ENCODE assay signal across 19 cellular contexts in genomic region chr14:66281036-66281776, GRCh38.
DNase-seq lines count a peak whose midpoint lies in the region; ATAC-seq and TF ChIP-seq lines count a peak whose summit lies in the region.
"Had no signal": no experiment of that assay in that cellular context is flagged by ENCODE, and none has a peak within 500 bp of the region (broad histone marks: within the 10 kb centered on the region; RNA-seq: fewer than 3 reads in every experiment).

No MANE protein-coding gene starts in this region.

- POLR2A ChIA-PET in SK-N-SH (lab: Yijun Ruan, JAX) = no interaction called here

- no peaks in the 10 kb centered on the region for H3K4me1 Mint-ChIP-seq in endothelial cell (ENCODE audit: unreplicated experiment)
- H3K4me1 Mint-ChIP-seq: activated naive CD8-positive, alpha-beta T cell treated with anti-CD3 and anti-CD28 coated beads, Interleukin-2, amount 50 U/mL, for 24 hours; memory B cell; neural crest cell had no signal

- H3K4me1 ChIP-seq in colonic mucosa (no peaks in the 10 kb centered on the region), psoas muscle (peaks cover 9% of the 10 kb centered on the region), SK-N-SH (ENCODE audit: control insufficient read depth in 1 of 2, insufficient read depth in 2 of 2, low read depth in 1 of 2, low read length in 1 of 2) (no peaks in the 10 kb centered on the region)

- no peak overlapping the region for H3K4me2 ChIP-seq in SK-N-SH

- H3K79me2 ChIP-seq in SK-N-SH (ENCODE audit: insufficient read depth) = no peaks in the 10 kb centered on the region

- H3K27me3 Mint-ChIP-seq in endothelial cell (ENCODE audit: unreplicated experiment) = peaks cover 1% of the 10 kb centered on the region
- H3K27me3 Mint-ChIP-seq: activated naive CD8-positive, alpha-beta T cell treated with anti-CD3 and anti-CD28 coated beads, Interleukin-2, amount 50 U/mL, for 24 hours; memory B cell had no signal

- no peaks in the 10 kb centered on the region for H3K36me3 ChIP-seq in colonic mucosa
- no peaks in the 10 kb centered on the region for H3K36me3 ChIP-seq in psoas muscle (ENCODE audit: insufficient read depth in 1 of 2, low read depth in 1 of 2)
- no peaks in the 10 kb centered on the region for H3K36me3 ChIP-seq in SK-N-SH (replicated peaks in 1 of 2; ENCODE audit: control insufficient read depth in 1 of 2, insufficient read depth in 2 of 2, low read length in 1 of 2)
- H3K36me3 ChIP-seq: thoracic aorta had no signal

- no peaks in the 10 kb centered on the region for H3K36me3 Mint-ChIP-seq in endothelial cell (ENCODE audit: low read depth, unreplicated experiment)
- peaks cover 0 to 11% of the 10 kb centered on the region in 2 donors for H3K36me3 Mint-ChIP-seq in activated naive CD4-positive, alpha-beta T cell treated with anti-CD3 and anti-CD28 coated beads, Interleukin-2, amount 50 U/mL, for 72 hours

- intact Hi-C loops in colonic mucosa (cut with DNase I) = no loop called here
- intact Hi-C loops in left ventricle myocardium superior (cut with micrococcal nuclease) = no loop called here
- intact Hi-C loops in psoas muscle (cut with DNase I) = no loop called here

- H3K27me3 ChIP-seq in colonic mucosa (no peaks in the 10 kb centered on the region), psoas muscle (ENCODE audit: insufficient read depth in 3 of 3, low read length in 2 of 3) (no peaks in the 10 kb centered on the region), SK-N-SH (ENCODE audit: insufficient read depth) (no peaks in the 10 kb centered on the region)

- DNase-seq in colonic mucosa (peak; percentile 23), left ventricle myocardium superior (peak; percentile 34), psoas muscle (peak; percentile 16 to 59), SK-N-SH (no peak), endothelial cell (ENCODE audit: low spot score) (no peak)
- no peak for DNase-seq in activated naive CD4-positive, alpha-beta T cell treated with anti-CD3 and anti-CD28 coated beads, Interleukin-2, amount 50 U/mL, for 72 hours (ENCODE audit: low spot score in 2 of 2)
- DNase-seq: activated CD8-positive, alpha-beta T cell treated with anti-CD3 and anti-CD28 coated beads, Interleukin-2, amount 10 ng/mL, durations not matched to agents 7 days and 5 days; activated naive CD8-positive, alpha-beta T cell treated with anti-CD3 and anti-CD28 coated beads, Interleukin-2, amount 50 U/mL, for 24 hours; glutamatergic neuron; NCI-H187 treated with DMSO at 0.1 percent for 48 hours; NCI-H446 treated with DMSO at 0.1 percent for 48 hours; stimulated activated CD4-positive, alpha-beta T cell treated with anti-CD3 and anti-CD28 coated beads, Interleukin-4, amount 100 ng/mL, for 4 hours; stimulated activated CD8-positive, alpha-beta memory T cell treated with anti-CD3 and anti-CD28 coated beads, Interleukin-4, amount 100 ng/mL, for 48 hours had no signal

- H3K27ac Mint-ChIP-seq in endothelial cell (ENCODE audit: unreplicated experiment) = no peak overlapping the region
- no peak overlapping the region for H3K27ac Mint-ChIP-seq in activated naive CD4-positive, alpha-beta T cell treated with anti-CD3 and anti-CD28 coated beads, Interleukin-2, amount 50 U/mL, for 72 hours
- H3K27ac Mint-ChIP-seq: activated CD8-positive, alpha-beta T cell treated with anti-CD3 and anti-CD28 coated beads, Interleukin-2, amount 10 ng/mL, durations not matched to agents 7 days and 5 days; activated naive CD8-positive, alpha-beta T cell treated with anti-CD3 and anti-CD28 coated beads, Interleukin-2, amount 50 U/mL, for 24 hours; activated T-helper 1 cell treated with anti-CD3 and anti-CD28 coated beads, Interleukin-12 subunit alpha, Interleukin-12 subunit beta, Interleukin-2, Interleukin-4 antibody, amounts not matched to agents 30 ng/mL and 10 ng/mL and 1 ng/mL, durations not matched to agents 14 hours and 24 hours and 36 hours; memory B cell had no signal

- peak; percentile 93 for ATAC-seq in left ventricle myocardium superior
- ATAC-seq in psoas muscle = peak in 2 of 4 donors; percentile 65 to 89
- ATAC-seq in HG03095 (IDR thresholded peaks at IDR 0.05; ENCODE audit: unreplicated experiment) = no peak
- ATAC-seq in activated naive CD4-positive, alpha-beta T cell treated with anti-CD3 and anti-CD28 coated beads, Interleukin-2, amount 50 U/mL, for 72 hours = no peak
- ATAC-seq: activated CD8-positive, alpha-beta T cell treated with anti-CD3 and anti-CD28 coated beads, Interleukin-2, amount 10 ng/mL, durations not matched to agents 7 days and 5 days; activated naive CD8-positive, alpha-beta T cell treated with anti-CD3 and anti-CD28 coated beads, Interleukin-2, amount 50 U/mL, for 24 hours had no signal

- H3K4me3 ChIP-seq in colonic mucosa = no peak overlapping the region
- H3K4me3 ChIP-seq in psoas muscle = no peak overlapping the region
- no peak overlapping the region for H3K4me3 ChIP-seq in SK-N-SH (ENCODE audit: low read depth in 2 of 2, low read length in 1 of 2)
- H3K4me3 ChIP-seq: skin epidermis, thoracic aorta had no signal

- H2AFZ ChIP-seq in SK-N-SH (ENCODE audit: low read depth) = no peak overlapping the region

- no peak for TF ChIP-seq RAD21 in SK-N-SH (IDR thresholded peaks at IDR 0.05; ENCODE audit: low read length)

- no peaks in the 10 kb centered on the region for H4K20me1 ChIP-seq in SK-N-SH (ENCODE audit: insufficient read depth)

- no peaks in the 10 kb centered on the region for H3F3A ChIP-seq in SK-N-SH (replicated peaks; ENCODE audit: insufficient read depth)

- H3K4me3 Mint-ChIP-seq in endothelial cell (ENCODE audit: unreplicated experiment) = no peak overlapping the region
- H3K4me3 Mint-ChIP-seq: activated CD8-positive, alpha-beta T cell treated with anti-CD3 and anti-CD28 coated beads, Interleukin-2, amount 10 ng/mL, durations not matched to agents 7 days and 5 days; activated naive CD8-positive, alpha-beta T cell treated with anti-CD3 and anti-CD28 coated beads, Interleukin-2, amount 50 U/mL, for 24 hours; activated T-helper 1 cell treated with anti-CD3 and anti-CD28 coated beads, Interleukin-12 subunit alpha, Interleukin-12 subunit beta, Interleukin-2, Interleukin-4 antibody, amounts not matched to agents 30 ng/mL and 10 ng/mL and 1 ng/mL, durations not matched to agents 14 hours and 24 hours and 36 hours; memory B cell; neural crest cell had no signal

- 19 to 41% (median 26%) methylated on average over 9 of the region's 9 CpGs for WGBS in psoas muscle, 3 donors
- WGBS in SK-N-SH (ENCODE audit: low lambda C conversion rate) = 52% methylated on average over 9 of the region's 9 CpGs

- H3K9ac ChIP-seq in colonic mucosa (ENCODE audit: low read depth in 2 of 2, low read length in 2 of 2) (no peak overlapping the region), SK-N-SH (no peak overlapping the region)

- H3K9me3 ChIP-seq in colonic mucosa (no peaks in the 10 kb centered on the region), psoas muscle (no peaks in the 10 kb centered on the region), SK-N-SH (no peaks in the 10 kb centered on the region)
- H3K9me3 ChIP-seq: thoracic aorta had no signal

- CTCF ChIA-PET in SK-N-SH (lab: Yijun Ruan, JAX) = no interaction called here

- TF ChIP-seq EP300 in SK-N-SH (IDR thresholded peaks at IDR 0.05; ENCODE audit: borderline replicate concordance in 1 of 2, low read depth in 1 of 2, low read length in 1 of 2) = no peak

- TF ChIP-seq CTCF in colonic mucosa (IDR thresholded peaks at IDR 0.05) (no peak), psoas muscle (IDR thresholded peaks at IDR 0.05) (no peak), SK-N-SH (IDR thresholded peaks at IDR 0.05) (no peak), endothelial cell (IDR thresholded peaks at IDR 0.05; ENCODE audit: unreplicated experiment) (no peak)

- H3K9me2 ChIP-seq in SK-N-SH = no peaks in the 10 kb centered on the region

- no peaks in the 10 kb centered on the region for H3K9me3 Mint-ChIP-seq in endothelial cell (ENCODE audit: unreplicated experiment)
- peaks cover 0 to 9% of the 10 kb centered on the region in 2 donors for H3K9me3 Mint-ChIP-seq in activated naive CD4-positive, alpha-beta T cell treated with anti-CD3 and anti-CD28 coated beads, Interleukin-2, amount 50 U/mL, for 72 hours
- H3K9me3 Mint-ChIP-seq: neural crest cell had no signal

- H3K27ac ChIP-seq in colonic mucosa (no peak overlapping the region), psoas muscle (no peak overlapping the region), SK-N-SH (ENCODE audit: low read depth in 2 of 2, low read length in 1 of 2) (no peak overlapping the region)
- H3K27ac ChIP-seq: skin epidermis had no signal

TF ChIP-seq in SK-N-SH, 30 proteins besides CTCF, POLR2A, EP300 and RAD21:
- no peak for TF ChIP-seq POLR2AphosphoS5 (IDR thresholded peaks at IDR 0.05; ENCODE audit: low read depth, low read length)
- no peak for TF ChIP-seq YY1 (IDR thresholded peaks at IDR 0.05; ENCODE audit: low read depth)
- no peak for TF ChIP-seq USF1 (IDR thresholded peaks at IDR 0.05; ENCODE audit: borderline replicate concordance, low read depth)
- no peak for TF ChIP-seq NFIC (IDR thresholded peaks at IDR 0.05; ENCODE audit: borderline replicate concordance)
- no peak for TF ChIP-seq TCF12 (IDR thresholded peaks at IDR 0.05)
- no peak for TF ChIP-seq NRF1 (IDR thresholded peaks at IDR 0.05; ENCODE audit: low read depth, low read length)

Comparison
In these comparisons a context has a peak if more than half of its experiments do, and no peak if none do; other contexts are left out.
1. DNase-seq: peak in colonic mucosa (single experiment), left ventricle myocardium superior (single experiment) and psoas muscle (2 of 2); none in SK-N-SH (single experiment), endothelial cell (single experiment) and activated naive CD4-positive, alpha-beta T cell treated with anti-CD3 and anti-CD28 coated beads, Interleukin-2, amount 50 U/mL, for 72 hours (0 of 2).